In the genomic region with DNA sequence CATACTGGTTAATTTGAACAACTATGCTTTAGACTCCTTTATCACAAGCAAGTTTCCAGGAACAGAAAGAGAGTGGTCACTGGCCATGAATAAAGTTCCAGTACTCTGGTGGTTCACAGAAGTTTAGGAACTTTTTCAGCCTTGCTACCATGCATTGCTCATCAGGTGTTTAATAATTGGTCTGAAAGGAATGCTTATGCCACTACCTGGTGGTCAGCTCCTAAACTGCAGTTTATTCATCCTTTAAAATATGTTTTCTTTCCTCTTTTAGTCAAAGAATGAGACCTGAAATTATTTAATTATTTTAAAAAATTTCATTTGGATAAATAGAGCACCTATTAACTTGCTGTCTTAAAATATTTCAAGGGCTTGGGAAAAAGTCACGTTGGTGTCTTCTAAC, we compare ENCODE assay signal across 11 cellular contexts.
A peak's percentile ranks its signal among the peaks of the same experiment; 100 is the strongest.
DNase-seq lines count a peak whose midpoint lies in the region; TF ChIP-seq lines count a peak whose summit lies in the region.
"Had no signal": no experiment of that assay in that cellular context is flagged by ENCODE, and none has a peak within 500 bp of the region (broad histone marks: within the 10 kb centered on the region; RNA-seq: fewer than 3 reads in every experiment).

No MANE protein-coding gene starts in this region.

- H3K4me1 Mint-ChIP-seq in nephron = no peaks in the 10 kb centered on the region

- DNase-seq in dermis microvascular lymphatic vessel endothelial cell (ENCODE audit: low read depth in 2 of 2) (peak; percentile 22 to 56), foreskin melanocyte (no peak), GF-D8 (lab: John Stamatoyannopoulos, UW) (no peak), NCI-H1694 treated with DMSO at 0.1 percent for 48 hours (lab: John Stamatoyannopoulos, UW) (no peak)
- DNase-seq: NCI-H2227 treated with DMSO at 0.1 percent for 48 hours, SHP77, sigmoid colon, WERI-Rb-1 had no signal

- H3K79me2 ChIP-seq in DOHH2 (ENCODE audit: control insufficient read depth, low read length) = no peaks in the 10 kb centered on the region
- no peaks in the 10 kb centered on the region for H3K79me2 ChIP-seq in OCI-LY1 (ENCODE audit: insufficient read depth, low read length)

- H3K9me3 Mint-ChIP-seq in nephron = no peaks in the 10 kb centered on the region

- no peaks in the 10 kb centered on the region for H3K9me2 ChIP-seq in DOHH2 (replicated peaks; ENCODE audit: control insufficient read depth, low read length)
- no peaks in the 10 kb centered on the region for H3K9me2 ChIP-seq in OCI-LY1 (ENCODE audit: low read depth, low read length)

- H3K4me3 ChIP-seq in DOHH2 (ENCODE audit: low read length) = no peak overlapping the region
- H3K4me3 ChIP-seq in OCI-LY1 (ENCODE audit: low read depth, low read length, poor library complexity, severe bottlenecking) = no peak overlapping the region
- H3K4me3 ChIP-seq: sigmoid colon had no signal

- H3K27me3 Mint-ChIP-seq in nephron (ENCODE audit: low read depth) = no peaks in the 10 kb centered on the region

- H3K27ac ChIP-seq in DOHH2 (ENCODE audit: low read depth, low read length) = no peak overlapping the region
- H3K27ac ChIP-seq in OCI-LY1 (ENCODE audit: low read depth, low read length, poor library complexity, severe bottlenecking) = no peak overlapping the region
- H3K27ac ChIP-seq: sigmoid colon, WERI-Rb-1 had no signal

- no peak overlapping the region for H2AFZ ChIP-seq in OCI-LY1 (ENCODE audit: low read length)

- no peak overlapping the region for H3K4me3 Mint-ChIP-seq in nephron

- H3F3A ChIP-seq in DOHH2 (ENCODE audit: control insufficient read depth, insufficient read depth) = no peaks in the 10 kb centered on the region
- no peaks in the 10 kb centered on the region for H3F3A ChIP-seq in OCI-LY1 (ENCODE audit: insufficient read depth, low read length)

- H3K4me1 ChIP-seq in DOHH2 (ENCODE audit: control insufficient read depth, low read length) = peaks cover 7% of the 10 kb centered on the region; the same call in 1 of the 2 replicates
- H3K4me1 ChIP-seq in OCI-LY1 (ENCODE audit: insufficient read depth, low read length, severe bottlenecking) = no peaks in the 10 kb centered on the region
- H3K4me1 ChIP-seq: sigmoid colon had no signal

- H3K36me3 ChIP-seq in DOHH2 (ENCODE audit: control insufficient read depth, low read length) (no peaks in the 10 kb centered on the region), OCI-LY1 (ENCODE audit: insufficient read depth, low read length) (no peaks in the 10 kb centered on the region)
- H3K36me3 ChIP-seq: sigmoid colon, WERI-Rb-1 had no signal

- no peak overlapping the region for H3K4me2 ChIP-seq in DOHH2 (ENCODE audit: low read length)
- no peak overlapping the region for H3K4me2 ChIP-seq in OCI-LY1 (ENCODE audit: low read length)

- H3K36me3 Mint-ChIP-seq in nephron (ENCODE audit: low read depth) = no peaks in the 10 kb centered on the region

- H3K27me3 ChIP-seq in DOHH2 (ENCODE audit: control insufficient read depth, low read length) (no peaks in the 10 kb centered on the region), OCI-LY1 (ENCODE audit: insufficient read depth, low read length) (no peaks in the 10 kb centered on the region)
- H3K27me3 ChIP-seq: sigmoid colon had no signal

- H3K9ac ChIP-seq in OCI-LY1 (ENCODE audit: low read length) = no peak overlapping the region

- H4K20me1 ChIP-seq in DOHH2 (ENCODE audit: control insufficient read depth, insufficient read depth, low read depth, low read length) (no peaks in the 10 kb centered on the region), OCI-LY1 (ENCODE audit: insufficient read depth, low read length) (no peaks in the 10 kb centered on the region; the same call in 1 of the 2 replicates)

- TF ChIP-seq CTCF in DOHH2 (IDR thresholded peaks at IDR 0.05; ENCODE audit: low read depth, low read length, poor library complexity, severe bottlenecking) (peak; percentile 63), OCI-LY1 (IDR thresholded peaks at IDR 0.05; ENCODE audit: low read length) (peak; percentile 51; the same call in 1 of the 2 replicates), nephron (IDR thresholded peaks at IDR 0.05; ENCODE audit: unreplicated experiment in 3 of 3) (peak; percentile 19 to 41 (median 30))

- H3K27ac Mint-ChIP-seq in nephron = no peak overlapping the region

- H3K9me3 ChIP-seq in DOHH2 (ENCODE audit: control insufficient read depth, insufficient read depth, low read length) (no peaks in the 10 kb centered on the region), OCI-LY1 (ENCODE audit: low read length) (no peaks in the 10 kb centered on the region)
- H3K9me3 ChIP-seq: sigmoid colon had no signal

Comparison
In these comparisons a context has a peak if more than half of its experiments do, and no peak if none do; other contexts are left out.
1. DNase-seq: peak in dermis microvascular lymphatic vessel endothelial cell (2 of 2); none in foreskin melanocyte (single experiment), GF-D8 (single experiment) and NCI-H1694 treated with DMSO at 0.1 percent for 48 hours (single experiment).
2. Peak in every context shown above with its lines, with median percentiles within 50 percentile points of each other: CTCF ChIP-seq.